Comparison of ENCODE assay signal across 1 cellular context in the genomic region with DNA sequence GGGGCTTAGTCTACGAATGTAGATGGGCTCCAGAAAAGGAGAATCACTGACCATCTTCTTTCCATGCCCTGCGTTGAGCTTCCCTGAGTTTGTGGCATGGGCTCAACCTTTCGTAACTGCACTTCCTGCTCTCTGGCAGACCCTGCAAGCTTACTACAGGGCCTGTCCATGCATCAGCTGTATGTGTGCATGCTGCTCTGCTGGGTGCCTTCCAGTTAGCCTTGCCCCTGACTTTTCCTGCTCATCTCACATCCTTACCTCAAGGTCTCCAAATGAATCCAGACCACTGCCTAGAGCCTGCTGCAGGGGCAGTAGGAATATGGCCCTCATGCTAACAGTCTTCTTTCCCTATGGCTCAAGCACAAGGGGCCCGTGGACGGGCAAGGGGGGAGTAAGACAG.
TF ChIP-seq lines count a peak whose summit lies in the region.

No MANE protein-coding gene starts in this region.

TF ChIP-seq in HepG2, 621 proteins besides CTCF, POLR2A, EP300 and RAD21 (continued from another document and continues in another):
- TF ChIP-seq PTBP1 (IDR thresholded peaks at IDR 0.05; ENCODE audit: low read depth, low read length, poor library complexity, severe bottlenecking) = no peak
- no peak for TF ChIP-seq RERE (CRISPR knock-in tag; IDR thresholded peaks at IDR 0.05; ENCODE audit: low read depth)
- TF ChIP-seq RNF2 (conservative IDR thresholded peaks at IDR 0.05; ENCODE audit: low read depth) = no peak
- TF ChIP-seq, protein P1, sequence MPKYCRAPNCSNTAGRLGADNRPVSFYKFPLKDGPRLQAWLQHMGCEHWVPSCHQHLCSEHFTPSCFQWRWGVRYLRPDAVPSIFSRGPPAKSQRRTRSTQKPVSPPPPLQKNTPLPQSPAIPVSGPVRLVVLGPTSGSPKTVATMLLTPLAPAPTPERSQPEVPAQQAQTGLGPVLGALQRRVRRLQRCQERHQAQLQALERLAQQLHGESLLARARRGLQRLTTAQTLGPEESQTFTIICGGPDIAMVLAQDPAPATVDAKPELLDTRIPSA (CRISPR knock-in tag; IDR thresholded peaks at IDR 0.05; ENCODE audit: borderline replicate concordance) = no peak
- TF ChIP-seq SATB2 (CRISPR knock-in tag; IDR thresholded peaks at IDR 0.05) = no peak
- no peak for TF ChIP-seq MATR3 (CRISPR knock-in tag; IDR thresholded peaks at IDR 0.05)
- TF ChIP-seq TBX3 (IDR thresholded peaks at IDR 0.05; ENCODE audit: borderline replicate concordance) = no peak
- TF ChIP-seq MAFK (conservative IDR thresholded peaks at IDR 0.05 in 1 of 2, IDR thresholded peaks at IDR 0.05 in 1 of 2; ENCODE audit: low read length in 2 of 2) = no peak
- TF ChIP-seq, protein P2, sequence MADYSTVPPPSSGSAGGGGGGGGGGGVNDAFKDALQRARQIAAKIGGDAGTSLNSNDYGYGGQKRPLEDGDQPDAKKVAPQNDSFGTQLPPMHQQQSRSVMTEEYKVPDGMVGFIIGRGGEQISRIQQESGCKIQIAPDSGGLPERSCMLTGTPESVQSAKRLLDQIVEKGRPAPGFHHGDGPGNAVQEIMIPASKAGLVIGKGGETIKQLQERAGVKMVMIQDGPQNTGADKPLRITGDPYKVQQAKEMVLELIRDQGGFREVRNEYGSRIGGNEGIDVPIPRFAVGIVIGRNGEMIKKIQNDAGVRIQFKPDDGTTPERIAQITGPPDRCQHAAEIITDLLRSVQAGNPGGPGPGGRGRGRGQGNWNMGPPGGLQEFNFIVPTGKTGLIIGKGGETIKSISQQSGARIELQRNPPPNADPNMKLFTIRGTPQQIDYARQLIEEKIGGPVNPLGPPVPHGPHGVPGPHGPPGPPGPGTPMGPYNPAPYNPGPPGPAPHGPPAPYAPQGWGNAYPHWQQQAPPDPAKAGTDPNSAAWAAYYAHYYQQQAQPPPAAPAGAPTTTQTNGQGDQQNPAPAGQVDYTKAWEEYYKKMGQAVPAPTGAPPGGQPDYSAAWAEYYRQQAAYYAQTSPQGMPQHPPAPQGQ (CRISPR knock-in tag; IDR thresholded peaks at IDR 0.05; ENCODE audit: borderline replicate concordance) = no peak
- TF ChIP-seq, protein P3, sequence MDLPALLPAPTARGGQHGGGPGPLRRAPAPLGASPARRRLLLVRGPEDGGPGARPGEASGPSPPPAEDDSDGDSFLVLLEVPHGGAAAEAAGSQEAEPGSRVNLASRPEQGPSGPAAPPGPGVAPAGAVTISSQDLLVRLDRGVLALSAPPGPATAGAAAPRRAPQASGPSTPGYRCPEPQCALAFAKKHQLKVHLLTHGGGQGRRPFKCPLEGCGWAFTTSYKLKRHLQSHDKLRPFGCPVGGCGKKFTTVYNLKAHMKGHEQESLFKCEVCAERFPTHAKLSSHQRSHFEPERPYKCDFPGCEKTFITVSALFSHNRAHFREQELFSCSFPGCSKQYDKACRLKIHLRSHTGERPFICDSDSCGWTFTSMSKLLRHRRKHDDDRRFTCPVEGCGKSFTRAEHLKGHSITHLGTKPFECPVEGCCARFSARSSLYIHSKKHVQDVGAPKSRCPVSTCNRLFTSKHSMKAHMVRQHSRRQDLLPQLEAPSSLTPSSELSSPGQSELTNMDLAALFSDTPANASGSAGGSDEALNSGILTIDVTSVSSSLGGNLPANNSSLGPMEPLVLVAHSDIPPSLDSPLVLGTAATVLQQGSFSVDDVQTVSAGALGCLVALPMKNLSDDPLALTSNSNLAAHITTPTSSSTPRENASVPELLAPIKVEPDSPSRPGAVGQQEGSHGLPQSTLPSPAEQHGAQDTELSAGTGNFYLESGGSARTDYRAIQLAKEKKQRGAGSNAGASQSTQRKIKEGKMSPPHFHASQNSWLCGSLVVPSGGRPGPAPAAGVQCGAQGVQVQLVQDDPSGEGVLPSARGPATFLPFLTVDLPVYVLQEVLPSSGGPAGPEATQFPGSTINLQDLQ (CRISPR knock-in tag; IDR thresholded peaks at IDR 0.05) = no peak
- TF ChIP-seq ZNF598 (CRISPR knock-in tag; IDR thresholded peaks at IDR 0.05; ENCODE audit: borderline replicate concordance) = peak; percentile 86; the same call in 1 of the 2 replicates
- TF ChIP-seq MYC (CRISPR knock-in tag; IDR thresholded peaks at IDR 0.05; ENCODE audit: borderline replicate concordance) = 0 out of 2 replicates have a peak, but pooled peaks have one; percentile 31
- 0 out of 2 replicates have a peak, but pooled peaks have one; percentile 40 for TF ChIP-seq SPEN (CRISPR knock-in tag; IDR thresholded peaks at IDR 0.05; ENCODE audit: low read depth)
- TF ChIP-seq ZFY (CRISPR knock-in tag; IDR thresholded peaks at IDR 0.05) = no peak
- no peak for TF ChIP-seq HNRNPUL1 (IDR thresholded peaks at IDR 0.05; ENCODE audit: low read depth, low read length)
- no peak for TF ChIP-seq POGZ (CRISPR knock-in tag; IDR thresholded peaks at IDR 0.05)
- no peak for TF ChIP-seq MTF2 (CRISPR knock-in tag; IDR thresholded peaks at IDR 0.05; ENCODE audit: borderline replicate concordance)
- no peak for TF ChIP-seq ZNF878 (CRISPR knock-in tag; IDR thresholded peaks at IDR 0.05)
- no peak for TF ChIP-seq ZNF879 (CRISPR knock-in tag; IDR thresholded peaks at IDR 0.05)
- no peak for TF ChIP-seq MXI1 (IDR thresholded peaks at IDR 0.05; ENCODE audit: borderline replicate concordance, low read depth, low read length)
- TF ChIP-seq, protein P4, sequence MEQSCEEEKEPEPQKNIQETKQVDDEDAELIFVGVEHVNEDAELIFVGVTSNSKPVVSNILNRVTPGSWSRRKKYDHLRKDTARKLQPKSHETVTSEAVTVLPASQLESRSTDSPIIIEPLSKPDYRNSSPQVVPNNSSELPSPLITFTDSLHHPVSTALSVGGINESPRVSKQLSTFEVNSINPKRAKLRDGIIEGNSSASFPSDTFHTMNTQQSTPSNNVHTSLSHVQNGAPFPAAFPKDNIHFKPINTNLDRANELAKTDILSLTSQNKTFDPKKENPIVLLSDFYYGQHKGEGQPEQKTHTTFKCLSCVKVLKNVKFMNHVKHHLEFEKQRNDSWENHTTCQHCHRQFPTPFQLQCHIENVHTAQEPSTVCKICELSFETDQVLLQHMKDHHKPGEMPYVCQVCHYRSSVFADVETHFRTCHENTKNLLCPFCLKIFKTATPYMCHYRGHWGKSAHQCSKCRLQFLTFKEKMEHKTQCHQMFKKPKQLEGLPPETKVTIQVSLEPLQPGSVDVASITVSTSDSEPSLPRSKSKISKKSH (CRISPR knock-in tag; IDR thresholded peaks at IDR 0.05; ENCODE audit: borderline replicate concordance) = no peak; the same call in 1 of the 2 replicates
- no peak for TF ChIP-seq XRCC5 (optimal IDR thresholded peaks at IDR 0.05; ENCODE audit: low read length)
- TF ChIP-seq, protein P5, sequence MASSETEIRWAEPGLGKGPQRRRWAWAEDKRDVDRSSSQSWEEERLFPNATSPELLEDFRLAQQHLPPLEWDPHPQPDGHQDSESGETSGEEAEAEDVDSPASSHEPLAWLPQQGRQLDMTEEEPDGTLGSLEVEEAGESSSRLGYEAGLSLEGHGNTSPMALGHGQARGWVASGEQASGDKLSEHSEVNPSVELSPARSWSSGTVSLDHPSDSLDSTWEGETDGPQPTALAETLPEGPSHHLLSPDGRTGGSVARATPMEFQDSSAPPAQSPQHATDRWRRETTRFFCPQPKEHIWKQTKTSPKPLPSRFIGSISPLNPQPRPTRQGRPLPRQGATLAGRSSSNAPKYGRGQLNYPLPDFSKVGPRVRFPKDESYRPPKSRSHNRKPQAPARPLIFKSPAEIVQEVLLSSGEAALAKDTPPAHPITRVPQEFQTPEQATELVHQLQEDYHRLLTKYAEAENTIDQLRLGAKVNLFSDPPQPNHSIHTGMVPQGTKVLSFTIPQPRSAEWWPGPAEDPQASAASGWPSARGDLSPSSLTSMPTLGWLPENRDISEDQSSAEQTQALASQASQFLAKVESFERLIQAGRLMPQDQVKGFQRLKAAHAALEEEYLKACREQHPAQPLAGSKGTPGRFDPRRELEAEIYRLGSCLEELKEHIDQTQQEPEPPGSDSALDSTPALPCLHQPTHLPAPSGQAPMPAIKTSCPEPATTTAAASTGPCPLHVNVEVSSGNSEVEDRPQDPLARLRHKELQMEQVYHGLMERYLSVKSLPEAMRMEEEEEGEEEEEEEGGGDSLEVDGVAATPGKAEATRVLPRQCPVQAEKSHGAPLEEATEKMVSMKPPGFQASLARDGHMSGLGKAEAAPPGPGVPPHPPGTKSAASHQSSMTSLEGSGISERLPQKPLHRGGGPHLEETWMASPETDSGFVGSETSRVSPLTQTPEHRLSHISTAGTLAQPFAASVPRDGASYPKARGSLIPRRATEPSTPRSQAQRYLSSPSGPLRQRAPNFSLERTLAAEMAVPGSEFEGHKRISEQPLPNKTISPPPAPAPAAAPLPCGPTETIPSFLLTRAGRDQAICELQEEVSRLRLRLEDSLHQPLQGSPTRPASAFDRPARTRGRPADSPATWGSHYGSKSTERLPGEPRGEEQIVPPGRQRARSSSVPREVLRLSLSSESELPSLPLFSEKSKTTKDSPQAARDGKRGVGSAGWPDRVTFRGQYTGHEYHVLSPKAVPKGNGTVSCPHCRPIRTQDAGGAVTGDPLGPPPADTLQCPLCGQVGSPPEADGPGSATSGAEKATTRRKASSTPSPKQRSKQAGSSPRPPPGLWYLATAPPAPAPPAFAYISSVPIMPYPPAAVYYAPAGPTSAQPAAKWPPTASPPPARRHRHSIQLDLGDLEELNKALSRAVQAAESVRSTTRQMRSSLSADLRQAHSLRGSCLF (CRISPR knock-in tag; IDR thresholded peaks at IDR 0.05; ENCODE audit: borderline replicate concordance) = no peak
- TF ChIP-seq ZNF687 (CRISPR knock-in tag; IDR thresholded peaks at IDR 0.05) = peak; percentile 69
- TF ChIP-seq ZBTB38 (CRISPR knock-in tag; IDR thresholded peaks at IDR 0.05) = peak; percentile 91
- TF ChIP-seq, protein P6, sequence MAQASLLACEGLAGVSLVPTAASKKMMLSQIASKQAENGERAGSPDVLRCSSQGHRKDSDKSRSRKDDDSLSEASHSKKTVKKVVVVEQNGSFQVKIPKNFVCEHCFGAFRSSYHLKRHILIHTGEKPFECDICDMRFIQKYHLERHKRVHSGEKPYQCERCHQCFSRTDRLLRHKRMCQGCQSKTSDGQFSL (CRISPR knock-in tag; IDR thresholded peaks at IDR 0.05) = no peak
- TF ChIP-seq ZNF501 (CRISPR knock-in tag; IDR thresholded peaks at IDR 0.05) = 0 out of 2 replicates have a peak, but pooled peaks have one; percentile 26
- TF ChIP-seq HES4 (CRISPR knock-in tag; IDR thresholded peaks at IDR 0.05; ENCODE audit: borderline replicate concordance) = no peak
